Comparison of ENCODE assay signal across 34 cellular contexts in the genomic region with DNA sequence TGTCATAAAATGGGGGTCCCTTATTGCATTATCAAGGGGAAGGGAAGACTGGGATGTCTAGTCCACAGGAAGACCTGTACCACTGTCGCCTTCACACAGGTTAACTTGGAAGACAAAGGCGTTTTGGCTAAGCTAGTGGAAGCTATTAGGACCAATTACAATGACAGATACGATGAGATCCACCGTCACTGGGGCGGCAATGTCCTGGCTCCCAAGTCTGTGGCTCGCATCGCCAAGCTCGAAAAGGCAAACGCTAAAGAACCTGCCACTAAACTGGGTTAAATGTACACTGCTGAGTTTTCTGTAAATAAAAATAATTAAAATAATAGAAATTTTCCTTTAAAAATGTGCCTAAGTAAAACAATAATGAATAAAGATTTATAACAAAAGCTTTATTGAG.
"Had no signal": no experiment of that assay in that cellular context is flagged by ENCODE, and none has a peak within 500 bp of the region (broad histone marks: within the 10 kb centered on the region; RNA-seq: fewer than 3 reads in every experiment).

No MANE protein-coding gene starts in this region.

- H3K4me3 ChIP-seq: MG63 had no signal

- DNase-seq: Karpas-422, Kasumi-1, MG63, MM.1S, MV-4-11, NCI-H1048, NCI-H1092, NCI-H1092 treated with DMSO at 0.1 percent for 48 hours, NCI-H1105, NCI-H1105 treated with DMSO at 0.1 percent for 48 hours, NCI-H1417, NCI-H1417 treated with DMSO at 0.1 percent for 48 hours, NCI-H1436, NCI-H1436 treated with DMSO at 0.1 percent for 48 hours, NCI-H146, NCI-H1694 treated with DMSO at 0.1 percent for 48 hours, NCI-H187, NCI-H187 treated with DMSO at 0.1 percent for 48 hours, NCI-H1930, NCI-H2029, NCI-H2029 treated with DMSO at 0.1 percent for 48 hours, NCI-H2081, NCI-H2081 treated with DMSO at 0.1 percent for 48 hours, NCI-H2107, NCI-H2171, NCI-H2227 treated with DMSO at 0.1 percent for 48 hours, NCI-H226, NCI-H345, NCI-H446, NCI-H446 treated with DMSO at 0.1 percent for 48 hours, NCI-H510A, NCI-H510A treated with DMSO at 0.1 percent for 48 hours, NCI-H524, NCI-H524 treated with DMSO at 0.1 percent for 48 hours had no signal

- H3K36me3 ChIP-seq: MG63 had no signal

- H3K9me3 ChIP-seq: MG63 had no signal

- H3K27me3 ChIP-seq: MG63 had no signal
